Comparison of ENCODE assay signal across 8 cellular contexts in the genomic region with DNA sequence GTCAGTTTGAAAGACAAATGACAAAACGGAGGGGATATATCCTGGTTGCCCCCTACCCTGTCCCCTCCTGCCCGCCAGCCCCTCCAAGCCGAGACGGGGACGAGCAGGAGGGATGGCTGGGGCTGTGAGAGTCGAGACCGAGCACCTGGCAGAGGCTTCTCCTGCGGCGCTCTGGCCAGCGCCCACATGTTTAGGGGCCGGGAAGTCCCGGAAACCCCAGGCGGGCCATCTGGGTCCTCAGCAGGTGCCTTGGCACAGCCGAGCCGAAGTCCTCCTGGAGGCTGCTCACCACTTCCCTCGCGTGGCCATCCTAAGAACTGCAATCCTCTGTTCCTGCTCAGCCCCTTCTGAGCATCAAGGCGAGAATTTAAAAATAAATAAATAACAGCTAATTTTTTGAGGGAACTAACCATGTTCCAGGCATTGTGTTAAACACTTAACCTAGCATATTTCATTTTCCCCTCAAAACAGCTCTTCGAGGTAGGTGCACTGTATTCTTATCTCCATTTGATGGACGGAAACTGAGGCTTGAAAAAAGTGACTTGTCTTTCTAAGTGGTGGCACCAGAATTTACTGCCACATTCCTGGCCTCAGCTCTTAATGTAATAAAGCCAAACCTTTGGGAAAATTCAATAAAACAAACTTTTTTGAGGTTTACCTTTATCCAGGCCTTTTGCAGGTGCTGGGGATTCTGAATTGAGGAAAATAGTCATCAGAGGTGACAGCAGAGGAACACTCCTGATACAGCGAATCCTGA. TPM values are rescaled to one million over a fixed set of nuclear protein-coding genes. Genes with fewer than 3 reads are reported as not detected.
A peak's percentile ranks its signal among the peaks of the same experiment; 100 is the strongest.
DNase-seq lines count a peak whose midpoint lies in the region; ATAC-seq and TF ChIP-seq lines count a peak whose summit lies in the region.

No MANE protein-coding gene starts in this region.

- no peaks in the 10 kb centered on the region for H3K9me3 ChIP-seq in thoracic aorta

- peak overlapping the region; percentile 54 for H3K4me3 ChIP-seq in thoracic aorta

- ATAC-seq in GM21723 (IDR thresholded peaks at IDR 0.05; ENCODE audit: unreplicated experiment) (peak; percentile 58), foreskin keratinocyte (peak; percentile 64), omental fat pad (ENCODE audit: low FRiP score) (no peak), thoracic aorta (ENCODE audit: insufficient number of reproducible peaks, low FRiP score, low read depth) (no peak)

- H3K27me3 ChIP-seq in foreskin keratinocyte = peaks cover 17% of the 10 kb centered on the region
- H3K27me3 ChIP-seq in thoracic aorta (replicated peaks; ENCODE audit: insufficient read depth) = no peaks in the 10 kb centered on the region

- no peaks in the 10 kb centered on the region for H3K36me3 ChIP-seq in thoracic aorta

- H3K4me1 ChIP-seq in foreskin keratinocyte = peaks cover 2% of the 10 kb centered on the region
- H3K4me1 ChIP-seq in thoracic aorta (ENCODE audit: control insufficient read depth in 1 of 2, low read depth in 2 of 2) = peaks cover 12 to 28% of the 10 kb centered on the region in 2 donors

- H3K27ac ChIP-seq in foreskin keratinocyte (no peak overlapping the region), thoracic aorta (no peak overlapping the region)

- TF ChIP-seq CTCF in foreskin keratinocyte (conservative IDR thresholded peaks at IDR 0.05) = peak; percentile 91
- TF ChIP-seq CTCF in omental fat pad (IDR thresholded peaks at IDR 0.05) = peak in 2 of 3 donors; percentile 26 to 56
- peak; percentile 93 for TF ChIP-seq CTCF in thoracic aorta (IDR thresholded peaks at IDR 0.05)

- DNase-seq in D341Med (ENCODE audit: low spot score) (peak; percentile 86), M059J (ENCODE audit: low read depth) (peak; percentile 58), SHP77 treated with DMSO at 0.1 percent for 48 hours (lab: John Stamatoyannopoulos, UW) (peak; percentile 27), activated gamma-delta T cell (lab: John Stamatoyannopoulos, UW) (peak; percentile 24), foreskin keratinocyte (no peak), omental fat pad (ENCODE audit: low spot score) (peak; percentile 59), thoracic aorta (ENCODE audit: low spot score) (no peak)

RNA-seq across cellular contexts. Expression of a gene that starts 3.5 kb away (rescaled TPM):
- 0.64 and 1.6 TPM in 2 replicates for total RNA-seq in M059J (2014; rRNA removed; shearing (Covaris generic))
- total RNA-seq in foreskin keratinocyte (1.4 TPM in 2 replicates), omental fat pad (1 to 10 TPM in 3 of 4 donors, under 1 TPM in 1; 0.79 to 2.2 (median 1.7) TPM), thoracic aorta (10 to 100 TPM; 18.1 to 33.7 TPM)
- polyA plus RNA-seq in foreskin keratinocyte = 0.51 and 0.67 TPM in 2 replicates

RNA-seq across cellular contexts. Expression of a gene that starts 22.6 kb away (rescaled TPM):
- total RNA-seq in M059J (2014; rRNA removed; shearing (Covaris generic)) = 24.9 and 38.1 TPM in 2 replicates
- total RNA-seq in foreskin keratinocyte (26.2 and 29.3 TPM in 2 replicates), omental fat pad (10 to 100 TPM; 29.8 to 44.6 (median 32.4) TPM), thoracic aorta (10 to 100 TPM; 38.9 to 40.6 TPM)
- 31.2 and 33.2 TPM in 2 replicates for polyA plus RNA-seq in foreskin keratinocyte

Comparison
In these comparisons a context has a peak if more than half of its experiments do, and no peak if none do; other contexts are left out.
1. DNase-seq: peak in D341Med (single experiment), M059J (single experiment), SHP77 treated with DMSO at 0.1 percent for 48 hours (single experiment), activated gamma-delta T cell (single experiment) and omental fat pad (single experiment); none in foreskin keratinocyte (0 of 2) and thoracic aorta (single experiment).
2. ATAC-seq: peak in GM21723 (single experiment) and foreskin keratinocyte (single experiment); none in omental fat pad (single experiment) and thoracic aorta (single experiment).
3. CTCF ChIP-seq: peak in every context shown above with its lines; median percentile 93 in thoracic aorta; 91 in foreskin keratinocyte; 41 in omental fat pad.